8 cellular contexts compared by ENCODE assay signal in the genomic region with DNA sequence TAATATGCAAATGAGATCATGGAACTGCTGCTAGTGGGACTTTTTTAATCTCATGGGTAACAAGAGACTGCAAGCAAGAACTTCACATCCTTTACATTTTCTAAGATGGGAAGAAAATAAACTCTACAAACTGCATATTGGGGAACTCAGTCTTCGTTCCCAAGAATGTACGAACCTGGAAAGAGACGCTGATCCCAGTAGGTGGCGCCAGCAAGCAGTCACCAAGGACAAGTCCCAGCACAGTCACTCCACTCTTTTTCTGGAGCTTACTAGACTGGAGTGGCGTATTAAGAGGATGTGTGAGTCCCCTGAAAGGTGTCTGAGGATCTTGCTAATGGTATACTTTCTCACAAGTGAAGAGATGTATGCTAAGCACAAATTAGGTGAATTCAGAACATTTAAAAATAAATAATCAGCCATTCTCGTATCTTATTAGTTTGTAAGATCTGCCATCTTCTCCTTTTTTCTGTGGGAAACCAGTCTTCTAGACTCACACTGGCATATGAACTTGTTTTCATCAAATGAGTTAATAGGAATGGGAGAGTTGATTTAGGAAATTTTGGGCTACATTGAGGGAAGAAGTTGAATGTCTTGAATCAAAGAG. TPM values are rescaled to one million over a fixed set of nuclear protein-coding genes. Genes with fewer than 3 reads are reported as not detected.
DNase-seq lines count a peak whose midpoint lies in the region; ATAC-seq and TF ChIP-seq lines count a peak whose summit lies in the region.

No MANE protein-coding gene starts in this region.

- ATAC-seq in GM19395 (IDR thresholded peaks at IDR 0.05; ENCODE audit: unreplicated experiment) = peak; percentile 57
- no peak for ATAC-seq in HG03097 (IDR thresholded peaks at IDR 0.05; ENCODE audit: low FRiP score, unreplicated experiment)

- H3K27ac ChIP-seq in C4-2B = no peak overlapping the region

- DNase-seq in MV-4-11 (lab: John Stamatoyannopoulos, UW) = peak; percentile 59
- DNase-seq in SK-N-DZ (ENCODE audit: low spot score) = peak; percentile 40
- DNase-seq in anterior cingulate cortex (lab: John Stamatoyannopoulos, UW) = peak in 32 of 58 donors; percentile 3 to 76 (median 21)
- DNase-seq in iPS DF 19.7 (ENCODE audit: low read depth, low spot score) = peak; percentile 60
- DNase-seq in stimulated activated CD4-positive, alpha-beta T cell treated with anti-CD3 and anti-CD28 coated beads, Interleukin-1b, Interleukin-23, amount 100 ng/mL, for 4 hours (ENCODE audit: low read depth in 2 of 2) = peak; percentile 15 to 34

- TF ChIP-seq CTCF in C4-2B (conservative IDR thresholded peaks at IDR 0.05) = peak; percentile 90

RNA-seq across cellular contexts. Expression of a gene that starts 16.0 kb away (rescaled TPM):
- 32.9 and 35.8 TPM in 2 replicates for polyA plus RNA-seq in SK-N-DZ (2014; cell fraction: cytosol; rRNA removed)
- polyA plus RNA-seq in SK-N-DZ (2014; cell fraction: nucleus; rRNA removed) = 25.3 and 37.0 TPM in 2 replicates
